ENCODE assay signal across 8 cellular contexts in the genomic region with DNA sequence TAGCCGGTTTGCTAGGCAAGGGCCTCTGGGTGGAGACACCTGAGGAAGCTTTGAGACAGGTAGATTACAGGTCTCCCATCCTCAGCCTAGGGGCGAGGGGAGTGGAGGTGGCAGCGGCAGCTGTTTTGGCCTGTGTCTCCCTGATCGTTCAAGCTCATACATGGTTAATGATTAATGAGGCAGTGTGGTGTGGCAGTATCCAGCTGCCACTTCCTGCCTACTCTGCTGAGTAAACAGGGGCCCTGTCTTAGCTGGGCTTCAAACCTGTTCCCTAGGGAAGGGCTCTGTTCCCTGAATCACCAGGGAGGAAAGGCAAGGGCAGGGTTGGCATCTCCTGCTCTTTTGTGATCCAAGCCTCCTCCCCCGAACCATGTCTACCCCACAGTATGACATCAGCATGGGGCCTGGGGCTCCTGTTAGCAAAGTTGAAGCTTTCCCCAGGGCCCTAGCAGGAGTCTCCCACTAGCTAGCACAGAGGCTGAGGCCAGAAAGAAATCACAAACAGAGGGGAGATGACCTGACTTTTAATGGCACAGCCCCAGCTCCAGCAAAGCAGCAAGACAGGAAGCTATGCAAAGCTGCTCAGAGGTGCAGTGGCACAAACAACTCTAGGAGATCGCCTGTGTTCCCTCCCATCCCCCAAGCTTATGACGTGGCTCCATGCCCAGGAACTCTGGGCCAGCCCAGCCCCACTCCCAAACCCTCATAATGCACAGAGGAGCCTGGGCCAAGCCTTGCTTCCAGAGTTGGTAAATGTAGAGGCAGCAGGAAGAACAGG. TPM values are rescaled to one million over a fixed set of nuclear protein-coding genes. Genes with fewer than 3 reads are reported as not detected.
DNase-seq lines count a peak whose midpoint lies in the region; ATAC-seq and TF ChIP-seq lines count a peak whose summit lies in the region.

No MANE protein-coding gene starts in this region.

- peaks cover 18% of the 10 kb centered on the region for H3K36me3 Mint-ChIP-seq in Caco-2 (ENCODE audit: insufficient read depth, unreplicated experiment)

- peak overlapping the region; percentile 55 for H3K27ac Mint-ChIP-seq in Caco-2 (ENCODE audit: unreplicated experiment)

- H3K27me3 Mint-ChIP-seq in Caco-2 (ENCODE audit: insufficient read depth, unreplicated experiment), result no peaks in the 10 kb centered on the region

- no peaks in the 10 kb centered on the region; the same call in 1 of the 2 replicates for H3K36me3 ChIP-seq in Caco-2 (ENCODE audit: control insufficient read depth, insufficient read depth, low read length)

- CTCF ChIA-PET in Caco-2 (lab: Charles Lee), result interaction anchor here (0.6 to 2.6 kb wide), 12 partner anchors 10 to 258 kb away, joined by 3 to 25 read pairs (median 4); a partner anchor contains a TSS

- in situ Hi-C loops in astrocyte of the cerebellum (cut with HindIII; ENCODE audit: low sequenced_read_pairs), result loop anchor here (10.0 kb wide), 1 partner anchor 115 kb away; no protein-coding TSS in a partner anchor

- intact Hi-C loops in Caco-2 (cut with micrococcal nuclease; ENCODE audit: unreplicated experiment), result loop anchor here (1.0 to 2.0 kb wide), 5 partner anchors 20 to 89 kb away; a partner anchor contains a TSS
- intact Hi-C loops in sciatic nerve (cut with DNase I), result loop anchor here (10.0 kb wide), 1 partner anchor 1175 kb away; no protein-coding TSS in a partner anchor

- H3K4me1 Mint-ChIP-seq in Caco-2 (ENCODE audit: low read depth, unreplicated experiment), result peaks cover 30% of the 10 kb centered on the region

- ATAC-seq in GM19397 (IDR thresholded peaks at IDR 0.05; ENCODE audit: unreplicated experiment) (peak; percentile 37), sciatic nerve (peak; percentile 10)

- no TSS peak for BruUV-seq in Caco-2 (replicated peaks; lab: Mats Ljungman, UMichigan)

- peak overlapping the region; percentile 20 for H3K4me3 Mint-ChIP-seq in Caco-2 (ENCODE audit: unreplicated experiment)

- DNase-seq in Caco-2 (peak; percentile 93 to 94), HUDEP-2 (lab: John Stamatoyannopoulos, UW; ENCODE audit: unreplicated experiment in 76 of 76) (peak in 69 of 76 experiments; percentile 4 to 77 (median 49)), RKO (ENCODE audit: low spot score) (peak; percentile 71), astrocyte of the cerebellum (ENCODE audit: low read depth) (peak; percentile 34), hepatic stellate cell (ENCODE audit: low spot score) (peak; percentile 58), sciatic nerve (ENCODE audit: low spot score) (peak; percentile 80), cerebellar nuclear complex (lab: John Stamatoyannopoulos, UW) (no peak)

- H3K4me1 ChIP-seq in Caco-2, result peaks cover 39% of the 10 kb centered on the region

- no peak overlapping the region for H3K4me3 ChIP-seq in Caco-2 (ENCODE audit: low read depth, low read length)
- no peak overlapping the region for H3K4me3 ChIP-seq in astrocyte of the cerebellum (ENCODE audit: low read depth, low read length)

- no peaks in the 10 kb centered on the region for H3K9me3 Mint-ChIP-seq in Caco-2 (ENCODE audit: unreplicated experiment)

- H3K9me3 ChIP-seq in Caco-2, result no peaks in the 10 kb centered on the region

- no peaks in the 10 kb centered on the region for H3K27me3 ChIP-seq in Caco-2 (replicated peaks; ENCODE audit: control insufficient read depth, insufficient read depth, low read length)

- TF ChIP-seq CTCF in Caco-2 (IDR thresholded peaks at IDR 0.05; ENCODE audit: insufficient read depth in 1 of 2, low read depth in 1 of 2, low read length in 1 of 2, severe bottlenecking in 1 of 2, unreplicated experiment in 1 of 2) (no peak), astrocyte of the cerebellum (IDR thresholded peaks at IDR 0.05; ENCODE audit: low read depth, low read length, missing control alignments) (no peak)

- POLR2A ChIA-PET in Caco-2 (lab: Charles Lee), result interaction anchor here (0.5 to 1.5 kb wide), 12 partner anchors 19 to 249 kb away, joined by 3 to 12 read pairs (median 6); a partner anchor contains a TSS

RNA-seq across cellular contexts. Expression of a gene that starts 3.7 kb away (rescaled TPM):
- total RNA-seq in Caco-2 (2022) (not detected in 2 replicates), sciatic nerve (not detected)

RNA-seq across cellular contexts. Expression of a gene that starts 4.1 kb away (rescaled TPM):
- 26.1 and 26.6 TPM in 2 replicates for total RNA-seq in Caco-2 (2022)
- 16.5 TPM for total RNA-seq in sciatic nerve

RNA-seq across cellular contexts. Expression of a gene that starts 4.1 kb away (rescaled TPM):
- total RNA-seq in Caco-2 (2022) (3.3 and 4.3 TPM in 2 replicates), sciatic nerve (4.2 TPM)

RNA-seq across cellular contexts. Expression of a gene that starts 4.3 kb away (rescaled TPM):
- total RNA-seq in Caco-2 (2022) (14.9 and 15.6 TPM in 2 replicates), sciatic nerve (12.5 TPM)

RNA-seq across cellular contexts. Expression of a gene that starts 19.8 kb away (rescaled TPM):
- total RNA-seq in Caco-2 (2022) (50.7 and 51.5 TPM in 2 replicates), sciatic nerve (46.9 TPM)

Comparison
In these comparisons a context has a peak if more than half of its experiments do, and no peak if none do; other contexts are left out.
1. DNase-seq: peak in Caco-2 (2 of 2), HUDEP-2 (69 of 76), RKO (single experiment), astrocyte of the cerebellum (single experiment), hepatic stellate cell (single experiment) and sciatic nerve (single experiment); none in cerebellar nuclear complex (0 of 2).